In genomic region chr1:180150982-180151381, GRCh38 we compare ENCODE assay signal across 14 cellular contexts. TPM values are rescaled to one million over a fixed set of nuclear protein-coding genes. Genes with fewer than 3 reads are reported as not detected.
DNase-seq lines count a peak whose midpoint lies in the region; ATAC-seq and TF ChIP-seq lines count a peak whose summit lies in the region.
"Had no signal": no experiment of that assay in that cellular context is flagged by ENCODE, and none has a peak within 500 bp of the region (broad histone marks: within the 10 kb centered on the region; RNA-seq: fewer than 3 reads in every experiment).

No MANE protein-coding gene starts in this region.

- H3K4me1 Mint-ChIP-seq in activated CD4-positive, alpha-beta T cell treated with anti-CD3 and anti-CD28 coated beads, Interleukin-2, amount 10 ng/mL, durations not matched to agents 7 days and 5 days: peaks cover 18% of the 10 kb centered on the region

- no peak overlapping the region for H3K4me3 Mint-ChIP-seq in activated CD4-positive, alpha-beta T cell treated with anti-CD3 and anti-CD28 coated beads, Interleukin-2, amount 10 ng/mL, durations not matched to agents 7 days and 5 days

- H3K27ac Mint-ChIP-seq in activated CD4-positive, alpha-beta T cell treated with anti-CD3 and anti-CD28 coated beads, Interleukin-2, amount 10 ng/mL, durations not matched to agents 7 days and 5 days: no peak overlapping the region
- H3K27ac Mint-ChIP-seq: activated T-helper 2 cell treated with anti-CD3 and anti-CD28 coated beads, Interferon-gamma antibody, Interleukin-2, Interleukin-4, amounts not matched to agents 10 μg/mL and 5 μg/mL and 100 μg/mL, durations not matched to agents 14 hours and 24 hours and 36 hours had no signal

- intact Hi-C loops in heart left ventricle (cut with DNase I): loop anchor here in 3 of 10 donors (5.0 to 10.0 kb wide), 3 partner anchors 34 to 196 kb away; partner anchors contain the start of gene CEP350 (in 1 of the 3)
- intact Hi-C loops in sciatic nerve (cut with DNase I): no loop called here

- TF ChIP-seq POLR2A in heart left ventricle (IDR thresholded peaks at IDR 0.05): no peak

- H3K27ac ChIP-seq in right atrium auricular region (no peak overlapping the region), heart left ventricle (peak overlapping the region in 1 of 12 donors; percentile 32)
- H3K27ac ChIP-seq: gastrocnemius medialis, lower lobe of right lung, ovary had no signal

- DNase-seq in right atrium auricular region (ENCODE audit: low spot score): peak; percentile 58
- DNase-seq in heart left ventricle: no peak
- DNase-seq in fibroblast of the aortic adventitia (ENCODE audit: low read depth): peak; percentile 91
- no peak for DNase-seq in activated CD4-positive, alpha-beta T cell treated with anti-CD3 and anti-CD28 coated beads, Interleukin-2, amount 10 ng/mL, durations not matched to agents 7 days and 5 days
- DNase-seq in activated naive CD4-positive, alpha-beta T cell treated with Interleukin-2 at 50 U/mL for 16 hours: no peak
- DNase-seq in sciatic nerve (ENCODE audit: low spot score): no peak
- DNase-seq in activated T-cell treated with anti-CD3 and anti-CD28 coated beads, Interleukin-2, amount 50 U/mL, for 1 hour: no peak
- DNase-seq: gastrocnemius medialis; lower lobe of right lung; ovary; Right ventricle myocardium superior; stimulated activated naive CD8-positive, alpha-beta T cell treated with anti-CD3 and anti-CD28 coated beads, Interleukin-15, Interleukin-2, amounts not matched to agents 100 U/mL and 50 U/mL, for 24 hours had no signal

- H3K9me3 ChIP-seq in right atrium auricular region: no peaks in the 10 kb centered on the region
- no peaks in the 10 kb centered on the region for H3K9me3 ChIP-seq in heart left ventricle
- H3K9me3 ChIP-seq: gastrocnemius medialis, lower lobe of right lung, ovary had no signal

- no peak for ATAC-seq in heart left ventricle
- peak; percentile 21 for ATAC-seq in SK-N-SH treated with all-trans-retinoic acid at 6 μM for 48 hours
- no peak for ATAC-seq in sciatic nerve
- ATAC-seq: gastrocnemius medialis; lower lobe of right lung; stimulated activated naive CD8-positive, alpha-beta T cell treated with anti-CD3 and anti-CD28 coated beads, Interleukin-15, Interleukin-2, amounts not matched to agents 100 U/mL and 50 U/mL, for 24 hours had no signal

- H3K4me1 ChIP-seq in right atrium auricular region (peaks cover 0 to 14% of the 10 kb centered on the region in 2 donors), heart left ventricle (peaks cover 0 to 21% (median 10%) of the 10 kb centered on the region in 12 donors)

- CTCF ChIA-PET in activated CD4-positive, alpha-beta T cell treated with anti-CD3 and anti-CD28 coated beads, Interleukin-2, amount 10 ng/mL, durations not matched to agents 7 days and 5 days (lab: Charles Lee): no interaction called here

- H3K9me3 Mint-ChIP-seq in activated CD4-positive, alpha-beta T cell treated with anti-CD3 and anti-CD28 coated beads, Interleukin-2, amount 10 ng/mL, durations not matched to agents 7 days and 5 days: no peaks in the 10 kb centered on the region
- H3K9me3 Mint-ChIP-seq: activated T-helper 2 cell treated with anti-CD3 and anti-CD28 coated beads, Interferon-gamma antibody, Interleukin-2, Interleukin-4, amounts not matched to agents 10 μg/mL and 5 μg/mL and 100 μg/mL, durations not matched to agents 14 hours and 24 hours and 36 hours had no signal

- no peak for TF ChIP-seq CTCF in right atrium auricular region (IDR thresholded peaks at IDR 0.05)
- TF ChIP-seq CTCF in heart left ventricle (IDR thresholded peaks at IDR 0.05): no peak
- TF ChIP-seq CTCF in fibroblast of the aortic adventitia (IDR thresholded peaks at IDR 0.05; ENCODE audit: insufficient read depth, low read length): no peak

- WGBS in heart left ventricle, 4 donors: 33 to 71% (median 42%) methylated on average over 1 of the region's 1 CpG

- H3K4me3 ChIP-seq in right atrium auricular region: no peak overlapping the region
- H3K4me3 ChIP-seq in heart left ventricle: no peak overlapping the region
- no peak overlapping the region for H3K4me3 ChIP-seq in fibroblast of the aortic adventitia (ENCODE audit: low read depth, low read length)
- H3K4me3 ChIP-seq: gastrocnemius medialis, lower lobe of right lung, ovary had no signal

- no peaks in the 10 kb centered on the region for H3K36me3 Mint-ChIP-seq in activated CD4-positive, alpha-beta T cell treated with anti-CD3 and anti-CD28 coated beads, Interleukin-2, amount 10 ng/mL, durations not matched to agents 7 days and 5 days (ENCODE audit: low read depth)

- no peaks in the 10 kb centered on the region for H3K27me3 ChIP-seq in right atrium auricular region
- no peaks in the 10 kb centered on the region for H3K27me3 ChIP-seq in heart left ventricle
- H3K27me3 ChIP-seq: gastrocnemius medialis, ovary had no signal

- POLR2A ChIA-PET in activated CD4-positive, alpha-beta T cell treated with anti-CD3 and anti-CD28 coated beads, Interleukin-2, amount 10 ng/mL, durations not matched to agents 7 days and 5 days (lab: Charles Lee): no interaction called here

- no peaks in the 10 kb centered on the region for H3K27me3 Mint-ChIP-seq in activated CD4-positive, alpha-beta T cell treated with anti-CD3 and anti-CD28 coated beads, Interleukin-2, amount 10 ng/mL, durations not matched to agents 7 days and 5 days

- H3K36me3 ChIP-seq in right atrium auricular region (no peaks in the 10 kb centered on the region), heart left ventricle (no peaks in the 10 kb centered on the region)
- H3K36me3 ChIP-seq: gastrocnemius medialis, lower lobe of right lung, ovary had no signal

TF ChIP-seq in SK-N-SH treated with all-trans-retinoic acid at 6 μM for 48 hours, 23 proteins besides CTCF, POLR2A, EP300 and RAD21:
- TF ChIP-seq ZFP30 (CRISPR knock-in tag; IDR thresholded peaks at IDR 0.05) (peak; percentile 94), CSDC2 (CRISPR knock-in tag; IDR thresholded peaks at IDR 0.05) (peak; percentile 64; the same call in 1 of the 2 replicates), TOX (CRISPR knock-in tag; IDR thresholded peaks at IDR 0.05; ENCODE audit: borderline replicate concordance) (no peak)

RNA-seq across cellular contexts. Expression of gene QSOX1, which starts 3.7 kb away (rescaled TPM):
- total RNA-seq in right atrium auricular region: 100 to 1,000 TPM; 199 to 332 TPM
- 100 to 1,000 TPM in 6 of 9 donors, 10 to 100 TPM in 3; 62.3 to 250 (median 122) TPM for total RNA-seq in heart left ventricle
- polyA plus RNA-seq in heart left ventricle: 100 to 1,000 TPM in 1 of 2 donors, 10 to 100 TPM in 1; 63.2 to 181 TPM
- total RNA-seq in fibroblast of the aortic adventitia (ENCODE audit: low replicate concordance): 261 and 1,037 TPM in 2 replicates
- total RNA-seq in activated CD4-positive, alpha-beta T cell treated with anti-CD3 and anti-CD28 coated beads, Interleukin-2, amount 10 ng/mL, durations not matched to agents 7 days and 5 days: 10 to 100 TPM; 18.5 to 23.5 TPM
- 46.3 TPM for total RNA-seq in sciatic nerve

Comparison
In these comparisons a context has a peak if more than half of its experiments do, and no peak if none do; other contexts are left out.
1. DNase-seq: peak in right atrium auricular region (single experiment) and fibroblast of the aortic adventitia (single experiment); none in heart left ventricle (0 of 5), activated CD4-positive, alpha-beta T cell treated with anti-CD3 and anti-CD28 coated beads, Interleukin-2, amount 10 ng/mL, durations not matched to agents 7 days and 5 days (single experiment), activated naive CD4-positive, alpha-beta T cell treated with Interleukin-2 at 50 U/mL for 16 hours (single experiment), sciatic nerve (single experiment) and activated T-cell treated with anti-CD3 and anti-CD28 coated beads, Interleukin-2, amount 50 U/mL, for 1 hour (single experiment).